In genomic region chr6:11436508-11437096, GRCh38 we compare ENCODE assay signal across 15 cellular contexts.
DNase-seq lines count a peak whose midpoint lies in the region; ATAC-seq and TF ChIP-seq lines count a peak whose summit lies in the region.
"Had no signal": no experiment of that assay in that cellular context is flagged by ENCODE, and none has a peak within 500 bp of the region (broad histone marks: within the 10 kb centered on the region; RNA-seq: fewer than 3 reads in every experiment).

No MANE protein-coding gene starts in this region.

- H2BK15ac ChIP-seq in IMR-90 (ENCODE audit: low read depth, low read length), result no peak overlapping the region
- H2BK15ac ChIP-seq in mesendoderm (replicated peaks; ENCODE audit: low read depth), result no peak overlapping the region

- peaks cover 23% of the 10 kb centered on the region for H3K4me1 ChIP-seq in IMR-90 (ENCODE audit: control insufficient read depth, insufficient read depth, low read length)
- H3K4me1 ChIP-seq in mesendoderm (ENCODE audit: control insufficient read depth, low read depth, low read length), result no peaks in the 10 kb centered on the region
- H3K4me1 ChIP-seq: BE2C had no signal

- intact Hi-C loops in IMR-90 (cut with micrococcal nuclease), result no loop called here
- intact Hi-C loops in lower leg skin (cut with DNase I; ENCODE audit: low total_unique reads), result no loop called here

- in situ Hi-C loops in IMR-90 (cut with MboI; ENCODE audit: low sequenced_read_pairs), result no loop called here

- H3K27me3 ChIP-seq in IMR-90 (ENCODE audit: control insufficient read depth, insufficient read depth, low read length), result no peaks in the 10 kb centered on the region
- no peaks in the 10 kb centered on the region for H3K27me3 ChIP-seq in mesendoderm (ENCODE audit: insufficient read depth, low read length, poor library complexity)
- H3K27me3 ChIP-seq: BE2C had no signal

- H4K20me1 ChIP-seq in IMR-90 (ENCODE audit: insufficient read depth, low read length), result no peaks in the 10 kb centered on the region

- H4K8ac ChIP-seq in IMR-90 (ENCODE audit: low read depth in 2 of 2, low read length in 2 of 2) (no peak overlapping the region), mesendoderm (ENCODE audit: low read depth, low read length) (no peak overlapping the region)

- no peak overlapping the region for H3K23ac ChIP-seq in IMR-90 (ENCODE audit: low read depth, low read length)
- H3K23ac ChIP-seq in mesendoderm (ENCODE audit: low read length), result no peak overlapping the region

- no peak overlapping the region for H2BK20ac ChIP-seq in IMR-90 (ENCODE audit: low read depth, low read length)

- H3K27ac ChIP-seq in C4-2B (peak overlapping the region; percentile 19; the same call in 1 of the 2 replicates), IMR-90 (ENCODE audit: insufficient read depth, low read length) (no peak overlapping the region), mesendoderm (ENCODE audit: low read depth, low read length) (no peak overlapping the region), substantia nigra (ENCODE audit: low read depth, low read length, poor library complexity, severe bottlenecking) (no peak overlapping the region)

- H2BK5ac ChIP-seq in IMR-90 (ENCODE audit: low read depth, low read length, poor library complexity, severe bottlenecking) (no peak overlapping the region), mesendoderm (ENCODE audit: low read length) (no peak overlapping the region)

- H2BK120ac ChIP-seq in IMR-90 (ENCODE audit: low read depth, low read length), result no peak overlapping the region
- H2BK120ac ChIP-seq in mesendoderm (ENCODE audit: low read depth, low read length), result no peak overlapping the region

- WGBS in IMR-90 (ENCODE audit: extremely low coverage in 2 of 2, insufficient read length in 1 of 2), 2 experiments, result 100% methylated on average over 2 of the region's 6 CpGs; no CpG with 5 or more reads in 1 of the 2 experiments
- WGBS in mesendoderm (ENCODE audit: extremely low coverage, insufficient coverage, low lambda C conversion rate), result no CpG with 5 or more reads among the region's 6 CpGs
- WGBS in lower leg skin, 2 donors, result 95 to 96% methylated on average over 6 of the region's 6 CpGs

- H2AK9ac ChIP-seq in IMR-90 (replicated peaks; ENCODE audit: low read depth, low read length, poor library complexity), result peak overlapping the region; percentile 31

- no TSS peak for BruUV-seq in IMR-90 (replicated peaks; lab: Mats Ljungman, UMichigan)

- no peaks in the 10 kb centered on the region for H3K9me3 ChIP-seq in IMR-90 (ENCODE audit: control insufficient read depth, insufficient read depth, low read length)
- H3K9me3 ChIP-seq: BE2C had no signal

- TF ChIP-seq RAD21 in IMR-90 (IDR thresholded peaks at IDR 0.05; ENCODE audit: low read length), result no peak

- H3K56ac ChIP-seq in IMR-90 (ENCODE audit: extremely low read depth, insufficient read depth, low read length), result no peak overlapping the region
- no peak overlapping the region for H3K56ac ChIP-seq in mesendoderm (ENCODE audit: low read length)

- no peak overlapping the region for H3K14ac ChIP-seq in IMR-90 (replicated peaks; ENCODE audit: low read depth, low read length)

- TF ChIP-seq POLR2A in IMR-90 (IDR thresholded peaks at IDR 0.05; ENCODE audit: low read depth, low read length) (no peak), lower leg skin (IDR thresholded peaks at IDR 0.05) (no peak)

- DNase-seq in IMR-90 (no peak), mesendoderm (peak; percentile 48), lower leg skin (ENCODE audit: low spot score in 2 of 2) (no peak), substantia nigra (lab: John Stamatoyannopoulos, UW) (no peak)
- DNase-seq: ACHN; BE2C; C1 segment of cervical spinal cord; Calu3; CD4-positive, alpha-beta memory T cell; DMS79 treated with DMSO at 0.1 percent for 48 hours; H9; KBM-7 had no signal

- H2AK5ac ChIP-seq in IMR-90 (ENCODE audit: low read depth, low read length) (peak overlapping the region; percentile 39), mesendoderm (ENCODE audit: low read length) (no peak overlapping the region)

- no peak overlapping the region for H4K91ac ChIP-seq in IMR-90 (ENCODE audit: insufficient read depth, low read depth, low read length)

- TF ChIP-seq CTCF in C4-2B (conservative IDR thresholded peaks at IDR 0.05) (no peak), IMR-90 (conservative IDR thresholded peaks at IDR 0.05; ENCODE audit: low read depth, low read length) (no peak), lower leg skin (IDR thresholded peaks at IDR 0.05) (no peak)

- no peak overlapping the region for H2AFZ ChIP-seq in IMR-90 (replicated peaks; ENCODE audit: low read length, poor library complexity)

- no peaks in the 10 kb centered on the region for H3K36me3 ChIP-seq in IMR-90 (ENCODE audit: control insufficient read depth, insufficient read depth, low read length)
- no peaks in the 10 kb centered on the region for H3K36me3 ChIP-seq in mesendoderm (ENCODE audit: control insufficient read depth, insufficient read depth, low read length)
- H3K36me3 ChIP-seq: BE2C had no signal

- H3K18ac ChIP-seq in IMR-90 (ENCODE audit: low read depth, low read length) (peak overlapping the region; percentile 8; the same call in 1 of the 2 replicates), mesendoderm (ENCODE audit: low read length) (no peak overlapping the region)

- H3K9me1 ChIP-seq in IMR-90 (ENCODE audit: insufficient read depth, low read length), result peaks cover 7% of the 10 kb centered on the region; the same call in 1 of the 2 replicates

- H3K79me1 ChIP-seq in IMR-90 (ENCODE audit: low read depth in 1 of 2, low read length in 2 of 2) (no peaks in the 10 kb centered on the region), mesendoderm (ENCODE audit: low read length) (no peaks in the 10 kb centered on the region)

- no peak overlapping the region for H3K4me3 ChIP-seq in IMR-90 (ENCODE audit: insufficient read depth, low read depth, low read length)
- no peak overlapping the region for H3K4me3 ChIP-seq in mesendoderm (ENCODE audit: low read length)
- H3K4me3 ChIP-seq in lower leg skin (ENCODE audit: low read depth, poor library complexity, severe bottlenecking), result no peak overlapping the region
- H3K4me3 ChIP-seq: GM12878 had no signal

- POLR2A ChIA-PET in IMR-90 (lab: Charles Lee; ENCODE audit: unreplicated experiment), result no interaction called here

- H3K4ac ChIP-seq in IMR-90 (ENCODE audit: low read depth, low read length) (no peak overlapping the region; the same call in 1 of the 2 replicates), mesendoderm (ENCODE audit: low read depth, low read length) (no peak overlapping the region)

- H3K9ac ChIP-seq in IMR-90 (ENCODE audit: low read depth, low read length), result no peak overlapping the region
- H3K9ac ChIP-seq in mesendoderm (ENCODE audit: low read length), result no peak overlapping the region

- H3K79me2 ChIP-seq in mesendoderm (ENCODE audit: control insufficient read depth, insufficient read depth, low read length), result no peaks in the 10 kb centered on the region

- dilution Hi-C loops in IMR-90 (cut with HindIII; ENCODE audit: low sequenced_read_pairs, unreplicated experiment), result no loop called here

- CTCF ChIA-PET in IMR-90 (lab: Yijun Ruan, JAX), result interaction anchor here (0.9 kb wide), 1 partner anchor 174 kb away, joined by 3 read pairs; no protein-coding TSS in a partner anchor

- H3K4me2 ChIP-seq in IMR-90 (ENCODE audit: low read depth, low read length) (no peak overlapping the region), mesendoderm (ENCODE audit: low read length) (no peak overlapping the region)

- H4K5ac ChIP-seq in IMR-90 (ENCODE audit: low read depth, low read length), result no peak overlapping the region
- no peak overlapping the region for H4K5ac ChIP-seq in mesendoderm (ENCODE audit: low read length)

- ATAC-seq in IMR-90 (ENCODE audit: low read depth) (no peak), HG03159 (IDR thresholded peaks at IDR 0.05; ENCODE audit: unreplicated experiment) (no peak)
- ATAC-seq: GM12878 had no signal

TF ChIP-seq in IMR-90, 13 proteins besides CTCF, POLR2A, EP300 and RAD21:
- TF ChIP-seq BHLHE40 (IDR thresholded peaks at IDR 0.05; ENCODE audit: low read depth, low read length), result no peak
- no peak for TF ChIP-seq ELK1 (IDR thresholded peaks at IDR 0.05; ENCODE audit: borderline replicate concordance, low read depth, low read length)
- no peak for TF ChIP-seq MAFK (IDR thresholded peaks at IDR 0.05; ENCODE audit: low read depth, low read length)
- TF ChIP-seq CHD1 (IDR thresholded peaks at IDR 0.05; ENCODE audit: low read depth, low read length), result no peak
- TF ChIP-seq NFE2L2 (IDR thresholded peaks at IDR 0.05; ENCODE audit: low read depth, low read length), result no peak
- TF ChIP-seq CEBPB (IDR thresholded peaks at IDR 0.05; ENCODE audit: low read depth, low read length), result no peak
- TF ChIP-seq USF2 (IDR thresholded peaks at IDR 0.05; ENCODE audit: low read depth, low read length), result no peak
- TF ChIP-seq FOS (IDR thresholded peaks at IDR 0.05; ENCODE audit: low read depth, low read length), result no peak
